In genomic region chrX:39791691-39792090, GRCh38 we compare ENCODE assay signal across 30 cellular contexts.
"Had no signal": no experiment of that assay in that cellular context is flagged by ENCODE, and none has a peak within 500 bp of the region (broad histone marks: within the 10 kb centered on the region; RNA-seq: fewer than 3 reads in every experiment).

No MANE protein-coding gene starts in this region.

- H3K4me3 Mint-ChIP-seq: naive thymus-derived CD8-positive, alpha-beta T cell; natural killer cell treated with Interleukin-12 subunit alpha and Interleukin-12 subunit beta and Interleukin-15 and Interleukin-18, amount 100 ng/mL, for 72 hours; nephron progenitor cell; neural crest cell; stimulated activated effector memory CD8-positive, alpha-beta T cell treated with anti-CD3 and anti-CD28 coated beads, Interleukin-12 subunit alpha, Interleukin-12 subunit beta, amount 100 ng/mL, for 72 hours; stimulated activated naive B cell treated with anti-CD40 and anti-IgM and Interleukin-4, amounts not matched to agents 10 μg/mL and 1 μg/mL and 100 μg/mL, for 72 hours; stimulated activated naive CD8-positive, alpha-beta T cell treated with anti-CD3 and anti-CD28 coated beads, Interleukin-15, Interleukin-2, amounts not matched to agents 100 ng/mL and 50 ng/mL, for 24 hours had no signal

- H3K27ac Mint-ChIP-seq: natural killer cell treated with Interleukin-12 subunit alpha and Interleukin-12 subunit beta and Interleukin-15 and Interleukin-18, amount 100 ng/mL, for 72 hours; nephron progenitor cell; progenitor cell of endocrine pancreas; stimulated activated effector memory CD8-positive, alpha-beta T cell treated with anti-CD3 and anti-CD28 coated beads, Interleukin-12 subunit alpha, Interleukin-12 subunit beta, amount 100 ng/mL, for 72 hours; stimulated activated naive B cell treated with anti-CD40 and anti-IgM and Interleukin-4, amounts not matched to agents 10 μg/mL and 1 μg/mL and 100 μg/mL, for 72 hours; stimulated activated naive CD8-positive, alpha-beta T cell treated with anti-CD3 and anti-CD28 coated beads, Interleukin-15, Interleukin-2, amounts not matched to agents 100 ng/mL and 50 ng/mL, for 24 hours had no signal

- H3K4me3 ChIP-seq: ovary, psoas muscle, right lobe of liver, sigmoid colon, stomach, thoracic aorta, thyroid gland, tibial nerve, upper lobe of left lung, vagina had no signal

- H2AFZ ChIP-seq: parathyroid adenoma had no signal

- H3K36me3 Mint-ChIP-seq: naive thymus-derived CD8-positive, alpha-beta T cell; natural killer cell treated with Interleukin-12 subunit alpha and Interleukin-12 subunit beta and Interleukin-15 and Interleukin-18, amount 100 ng/mL, for 72 hours; stimulated activated effector memory CD8-positive, alpha-beta T cell treated with anti-CD3 and anti-CD28 coated beads, Interleukin-12 subunit alpha, Interleukin-12 subunit beta, amount 100 ng/mL, for 72 hours; stimulated activated naive B cell treated with anti-CD40 and anti-IgM and Interleukin-4, amounts not matched to agents 10 μg/mL and 1 μg/mL and 100 μg/mL, for 72 hours had no signal

- H3K27me3 ChIP-seq: neutrophil, ovary, right lobe of liver, sigmoid colon, stomach, thyroid gland, tibial nerve, upper lobe of left lung, vagina had no signal

- H3K36me3 ChIP-seq: neutrophil, ovary, right lobe of liver, sigmoid colon, stomach, thoracic aorta, thyroid gland, tibial nerve, upper lobe of left lung, vagina had no signal

- H3K9me3 ChIP-seq: neutrophil, ovary, psoas muscle, right lobe of liver, sigmoid colon, stomach, thoracic aorta, thyroid gland, tibial nerve, upper lobe of left lung, vagina had no signal

- H3K9ac ChIP-seq: parathyroid adenoma had no signal

- H3K79me2 ChIP-seq: parathyroid adenoma had no signal

- H3K9me3 Mint-ChIP-seq: naive thymus-derived CD8-positive, alpha-beta T cell; natural killer cell treated with Interleukin-12 subunit alpha and Interleukin-12 subunit beta and Interleukin-15 and Interleukin-18, amount 100 ng/mL, for 72 hours; stimulated activated effector memory CD8-positive, alpha-beta T cell treated with anti-CD3 and anti-CD28 coated beads, Interleukin-12 subunit alpha, Interleukin-12 subunit beta, amount 100 ng/mL, for 72 hours; stimulated activated naive B cell treated with anti-CD40 and anti-IgM and Interleukin-4, amounts not matched to agents 10 μg/mL and 1 μg/mL and 100 μg/mL, for 72 hours; stimulated activated naive CD8-positive, alpha-beta T cell treated with anti-CD3 and anti-CD28 coated beads, Interleukin-15, Interleukin-2, amounts not matched to agents 100 ng/mL and 50 ng/mL, for 24 hours had no signal

- H3K27ac ChIP-seq: neutrophil, ovary, parathyroid adenoma, psoas muscle, right lobe of liver, sigmoid colon, stomach, thoracic aorta, thyroid gland, tibial nerve, upper lobe of left lung, vagina had no signal

- ATAC-seq: naive thymus-derived CD8-positive, alpha-beta T cell; natural killer cell treated with Interleukin-12 subunit alpha and Interleukin-12 subunit beta and Interleukin-15 and Interleukin-18, amount 100 ng/mL, for 72 hours; psoas muscle; right cardiac atrium; right lobe of liver; stimulated activated effector memory CD8-positive, alpha-beta T cell treated with anti-CD3 and anti-CD28 coated beads, Interleukin-12 subunit alpha, Interleukin-12 subunit beta, amount 100 ng/mL, for 72 hours; stimulated activated naive B cell treated with anti-CD40 and anti-IgM and Interleukin-4, amounts not matched to agents 10 μg/mL and 1 μg/mL and 100 μg/mL, for 72 hours had no signal

- H3K4me1 Mint-ChIP-seq: stimulated activated effector memory CD8-positive, alpha-beta T cell treated with anti-CD3 and anti-CD28 coated beads, Interleukin-12 subunit alpha, Interleukin-12 subunit beta, amount 100 ng/mL, for 72 hours; stimulated activated naive B cell treated with anti-CD40 and anti-IgM and Interleukin-4, amounts not matched to agents 10 μg/mL and 1 μg/mL and 100 μg/mL, for 72 hours had no signal

- H3K27me3 Mint-ChIP-seq: naive thymus-derived CD8-positive, alpha-beta T cell; stimulated activated naive CD8-positive, alpha-beta T cell treated with anti-CD3 and anti-CD28 coated beads, Interleukin-15, Interleukin-2, amounts not matched to agents 100 ng/mL and 50 ng/mL, for 24 hours had no signal

- H3K4me1 ChIP-seq: parathyroid adenoma, psoas muscle, right lobe of liver, sigmoid colon, stomach, thyroid gland, tibial nerve, upper lobe of left lung, vagina had no signal

- DNase-seq: nephron progenitor cell; nucleus accumbens; ovary; posterior cingulate gyrus; psoas muscle; right cardiac atrium; right lobe of liver; sigmoid colon; small intestine; stimulated activated CD4-positive, alpha-beta T cell treated with anti-CD3 and anti-CD28 coated beads, Interleukin-15, amount 100 ng/mL, for 24 hours; stimulated activated CD4-positive, alpha-beta T cell treated with anti-CD3 and anti-CD28 coated beads, Interleukin-2, amount 100 ng/mL, for 24 hours; stimulated activated CD4-positive, alpha-beta T cell treated with anti-CD3 and anti-CD28 coated beads, Interleukin-2, amount 100 ng/mL, for 48 hours; stimulated activated CD4-positive, alpha-beta T cell treated with anti-CD3 and anti-CD28 coated beads, Interleukin-4, amount 100 ng/mL, for 24 hours; stimulated activated naive B cell treated with anti-CD40 and anti-IgM and Interleukin-4, amounts not matched to agents 10 μg/mL and 1 μg/mL and 100 μg/mL, for 72 hours; stimulated activated naive CD4-positive, alpha-beta T cell treated with Interleukin-2 at 50 U/mL for 16 hours; stomach; thyroid gland; trophoblast cell; upper lobe of left lung had no signal
